In genomic region chr14:23301969-23302289, GRCh38 we compare ENCODE assay signal across 8 cellular contexts. TPM values are rescaled to one million over a fixed set of nuclear protein-coding genes. Genes with fewer than 3 reads are reported as not detected.
DNase-seq lines count a peak whose midpoint lies in the region; ATAC-seq and TF ChIP-seq lines count a peak whose summit lies in the region.

No MANE protein-coding gene starts in this region.

- H3K27me3 ChIP-seq in SJSA1 (replicated peaks) (no peaks in the 10 kb centered on the region), esophagus squamous epithelium (no peaks in the 10 kb centered on the region), psoas muscle (ENCODE audit: insufficient read depth in 3 of 3, low read length in 2 of 3) (no peaks in the 10 kb centered on the region)

- H3K4me1 ChIP-seq in SJSA1 (replicated peaks) (peaks cover 36% of the 10 kb centered on the region), esophagus squamous epithelium (peaks cover 16 to 66% (median 35%) of the 10 kb centered on the region in 3 donors), psoas muscle (peaks cover 31% of the 10 kb centered on the region)

- DNase-seq in SJSA1 (ENCODE audit: low read depth in 1 of 2, low spot score in 2 of 2): no peak
- DNase-seq in esophagus squamous epithelium (lab: John Stamatoyannopoulos, UW): no peak
- no peak for DNase-seq in psoas muscle
- no peak for DNase-seq in NCI-H1092 treated with DMSO at 0.1 percent for 48 hours (lab: John Stamatoyannopoulos, UW)
- DNase-seq in medulla oblongata (ENCODE audit: extremely low spot score): no peak
- DNase-seq in NCI-H1694 (lab: John Stamatoyannopoulos, UW): no peak

- H3K27ac ChIP-seq in SJSA1 (peak overlapping the region; percentile 24), esophagus squamous epithelium (peak overlapping the region; percentile 95 to 99 (median 98)), psoas muscle (peak overlapping the region; percentile 93)

- H3K36me3 ChIP-seq in SJSA1 (no peaks in the 10 kb centered on the region), esophagus squamous epithelium (peaks cover 0 to 6% (median 0%) of the 10 kb centered on the region in 3 donors), psoas muscle (ENCODE audit: insufficient read depth in 1 of 2, low read depth in 1 of 2) (peaks cover 5 to 25% of the 10 kb centered on the region in 2 donors)

- peak overlapping the region; percentile 62 for H3K4me3 ChIP-seq in SJSA1
- peak overlapping the region; percentile 61 to 85 (median 73) for H3K4me3 ChIP-seq in esophagus squamous epithelium
- H3K4me3 ChIP-seq in psoas muscle: peak overlapping the region; percentile 78

- intact Hi-C loops in esophagus squamous epithelium (cut with DNase I): no loop called here
- intact Hi-C loops in psoas muscle (cut with DNase I): no loop called here

- TF ChIP-seq POLR2A in GM18526 (IDR thresholded peaks at IDR 0.05; ENCODE audit: extremely low read depth, insufficient read length) (peak; percentile 73), esophagus squamous epithelium (IDR thresholded peaks at IDR 0.05) (peak in 2 of 4 donors; percentile 30 to 84)

- ATAC-seq in HG02588 (IDR thresholded peaks at IDR 0.05; ENCODE audit: unreplicated experiment) (peak; percentile 10), psoas muscle (peak in 3 of 4 donors; percentile 7 to 24 (median 8))

- WGBS in esophagus squamous epithelium, 2 donors: 0% methylated on average over 3 of the region's 25 CpGs; no CpG with 5 or more reads in 1 of the 2 donors
- 0% methylated on average over 20 to 25 of the region's 25 CpGs for WGBS in psoas muscle, 3 donors

- TF ChIP-seq CTCF in esophagus squamous epithelium (IDR thresholded peaks at IDR 0.05) (no peak), psoas muscle (IDR thresholded peaks at IDR 0.05) (no peak)

- H3K9me3 ChIP-seq in SJSA1 (replicated peaks) (no peaks in the 10 kb centered on the region), esophagus squamous epithelium (no peaks in the 10 kb centered on the region), psoas muscle (no peaks in the 10 kb centered on the region)

RNA-seq across cellular contexts. Expression of gene PPP1R3E, which starts 0.7 kb away (rescaled TPM):
- 1.2 and 2.1 TPM in 2 replicates for total RNA-seq in SJSA1 (2014; rRNA removed; shearing (Covaris generic))
- total RNA-seq in esophagus squamous epithelium: 1 to 10 TPM; 1.7 to 7.1 (median 3.4) TPM
- 10 to 100 TPM in 2 of 4 donors, 1 to 10 TPM in 2; 6.4 to 15.2 (median 9.5) TPM for total RNA-seq in psoas muscle
- 10 to 100 TPM in 1 of 3 donors, 1 to 10 TPM in 2; 5.6 to 23.1 (median 9.9) TPM for polyA plus RNA-seq in psoas muscle

RNA-seq across cellular contexts. Expression of gene BCL2L2, which starts 4.7 kb away (rescaled TPM):
- 17.4 and 18.0 TPM in 2 replicates for total RNA-seq in SJSA1 (2014; rRNA removed; shearing (Covaris generic))
- 10 to 100 TPM; 36.7 to 57.8 (median 47.4) TPM for total RNA-seq in esophagus squamous epithelium
- 10 to 100 TPM; 17.8 to 30.2 (median 26.7) TPM for total RNA-seq in psoas muscle
- polyA plus RNA-seq in psoas muscle: 10 to 100 TPM; 12.1 to 23.8 (median 20.6) TPM

RNA-seq across cellular contexts. Expression of gene HOMEZ, which starts 16.0 kb away (rescaled TPM):
- total RNA-seq in SJSA1 (2014; rRNA removed; shearing (Covaris generic)): 4.9 and 6.1 TPM in 2 replicates
- total RNA-seq in esophagus squamous epithelium: 10 to 100 TPM in 1 of 4 donors, 1 to 10 TPM in 3; 7.9 to 10.6 (median 9.5) TPM
- 10 to 100 TPM in 2 of 4 donors, 1 to 10 TPM in 2; 6.3 to 13.4 (median 9.6) TPM for total RNA-seq in psoas muscle
- 1 to 10 TPM; 3.5 to 4.8 (median 4.5) TPM for polyA plus RNA-seq in psoas muscle

RNA-seq across cellular contexts. Expression of gene PABPN1, which starts 19.3 kb away (rescaled TPM):
- total RNA-seq in SJSA1 (2014; rRNA removed; shearing (Covaris generic)): 76.2 and 93.4 TPM in 2 replicates
- total RNA-seq in esophagus squamous epithelium (10 to 100 TPM; 28.2 to 63.8 (median 51.3) TPM), psoas muscle (10 to 100 TPM; 65.2 to 84.0 (median 79.6) TPM)
- polyA plus RNA-seq in psoas muscle: 100 to 1,000 TPM in 2 of 3 donors, 10 to 100 TPM in 1; 73.6 to 104 (median 102) TPM

RNA-seq across cellular contexts. Expression of gene SLC22A17, which starts 50.8 kb away (rescaled TPM):
- total RNA-seq in SJSA1 (2014; rRNA removed; shearing (Covaris generic)): 1.7 and 3.2 TPM in 2 replicates
- 1 to 10 TPM in 3 of 4 donors, under 1 TPM in 1; 0.88 to 9.2 (median 3.3) TPM for total RNA-seq in esophagus squamous epithelium
- total RNA-seq in psoas muscle: 1 to 10 TPM in 3 of 4 donors, under 1 TPM in 1; 0.95 to 6.3 (median 1.8) TPM
- polyA plus RNA-seq in psoas muscle: 1 to 10 TPM; 1.1 to 1.4 (median 1.2) TPM

Comparison
In these comparisons a context has a peak if more than half of its experiments do, and no peak if none do; other contexts are left out.
1. H3K27ac ChIP-seq: peak in every context shown above with its lines; median percentile 98 in esophagus squamous epithelium; 93 in psoas muscle; 24 in SJSA1.